1 cellular context compared by ENCODE assay signal in the genomic region with DNA sequence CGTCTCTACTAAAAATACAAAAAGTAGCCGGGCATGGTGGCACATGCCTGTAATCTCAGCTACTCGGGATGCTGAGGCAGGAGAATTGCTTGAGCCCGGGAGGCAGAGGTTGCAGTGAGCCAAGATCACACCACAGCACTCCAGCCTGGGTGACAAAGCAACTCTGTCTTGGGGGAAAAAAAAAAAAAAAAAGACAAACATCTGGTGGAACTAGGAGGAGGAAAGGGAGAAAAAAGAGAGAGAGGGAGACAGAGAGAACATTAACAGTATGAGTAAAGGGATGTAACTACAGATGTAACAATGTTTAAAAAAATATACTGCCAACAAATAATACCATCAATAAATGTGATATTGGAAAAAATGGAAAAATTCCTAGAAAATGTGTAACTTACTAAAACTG. TPM values are rescaled to one million over a fixed set of nuclear protein-coding genes. Genes with fewer than 3 reads are reported as not detected.
"Had no signal": no experiment of that assay in that cellular context is flagged by ENCODE, and none has a peak within 500 bp of the region (broad histone marks: within the 10 kb centered on the region; RNA-seq: fewer than 3 reads in every experiment).

No MANE protein-coding gene starts in this region.

RNA-seq across cellular contexts. Expression of a gene that starts 32.3 kb away (rescaled TPM):
- polyA plus RNA-seq: immature natural killer cell had no signal
